Comparison of ENCODE assay signal across 19 cellular contexts in the genomic region with DNA sequence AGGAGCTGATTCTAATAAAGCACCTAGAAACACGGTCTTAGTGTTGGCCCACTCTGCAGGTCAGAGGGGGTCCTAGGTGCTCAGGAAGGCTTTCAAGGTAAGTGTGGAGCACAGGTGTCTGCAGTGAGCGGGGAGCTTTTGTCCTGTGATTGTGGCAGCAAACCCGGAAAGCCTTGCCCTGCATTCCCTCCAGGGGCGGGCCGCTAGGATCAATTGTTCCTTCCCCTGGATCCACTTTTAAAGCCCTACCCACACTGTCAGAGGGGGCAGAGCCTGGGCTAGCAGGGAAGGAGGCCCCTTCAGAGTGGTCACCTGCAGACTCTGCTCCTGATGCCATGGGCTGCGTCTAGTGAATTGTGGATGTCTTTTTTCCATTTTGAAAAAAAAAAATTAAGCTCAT.
A peak's percentile ranks its signal among the peaks of the same experiment; 100 is the strongest.
DNase-seq lines count a peak whose midpoint lies in the region; ATAC-seq, FAIRE-seq and TF ChIP-seq lines count a peak whose summit lies in the region.
"Had no signal": no experiment of that assay in that cellular context is flagged by ENCODE, and none has a peak within 500 bp of the region (broad histone marks: within the 10 kb centered on the region; RNA-seq: fewer than 3 reads in every experiment).

No MANE protein-coding gene starts in this region.

- FAIRE-seq in GM12891 (lab: Jason Lieb, UNC): no peak
- FAIRE-seq: HepG2, RCC 7860 had no signal

- H3K27me3 ChIP-seq in hepatocyte (no peaks in the 10 kb centered on the region), aorta (ENCODE audit: control insufficient read depth in 1 of 2, insufficient read depth in 2 of 2, low read length in 1 of 2) (no peaks in the 10 kb centered on the region)
- H3K27me3 ChIP-seq: BLaER1 treated with 17β-estradiol and CSF1 and Interleukin-3, amounts not matched to agents 10 nM and 100 nM had no signal

- 72% methylated on average over 6 of the region's 6 CpGs for WGBS in hepatocyte (ENCODE audit: low lambda C conversion rate, missing lambda C conversion rate)
- 94% methylated on average over 6 of the region's 6 CpGs for WGBS in aorta, 2 donors

- H2AFZ ChIP-seq in hepatocyte: no peak overlapping the region

- H3K4me3 ChIP-seq in hepatocyte (no peak overlapping the region), mucosa of descending colon (no peak overlapping the region), aorta (ENCODE audit: low read length in 2 of 2) (no peak overlapping the region)
- H3K4me3 ChIP-seq: BLaER1 treated with 17β-estradiol and CSF1 and Interleukin-3, amounts not matched to agents 10 nM and 100 nM had no signal

- no peaks in the 10 kb centered on the region for H3K9me3 ChIP-seq in hepatocyte (ENCODE audit: low read depth)
- H3K9me3 ChIP-seq in mucosa of descending colon: no peaks in the 10 kb centered on the region
- no peaks in the 10 kb centered on the region for H3K9me3 ChIP-seq in aorta (ENCODE audit: control insufficient read depth, low read length)

- peaks cover 12% of the 10 kb centered on the region for H3K4me1 ChIP-seq in hepatocyte (ENCODE audit: insufficient read depth)
- peaks cover 13% of the 10 kb centered on the region for H3K4me1 ChIP-seq in mucosa of descending colon (ENCODE audit: low read depth)
- H3K4me1 ChIP-seq in aorta (ENCODE audit: control insufficient read depth in 1 of 2, insufficient read depth in 2 of 2, low read length in 2 of 2): no peaks in the 10 kb centered on the region

- no peak for TF ChIP-seq CTCF in hepatocyte (IDR thresholded peaks at IDR 0.05; ENCODE audit: poor library complexity)
- TF ChIP-seq CTCF in mucosa of descending colon (IDR thresholded peaks at IDR 0.05): no peak

- H3K27ac ChIP-seq in hepatocyte (peak overlapping the region; percentile 54), aorta (ENCODE audit: low read depth in 1 of 2, low read length in 2 of 2) (no peak overlapping the region)
- H3K27ac ChIP-seq: BLaER1 treated with 17β-estradiol and CSF1 and Interleukin-3, amounts not matched to agents 10 nM and 100 nM had no signal

- intact Hi-C loops in mucosa of descending colon (cut with DNase I, micrococcal nuclease): no loop called here
- intact Hi-C loops in aorta (cut with DNase I): loop anchor here in 1 of 2 donors (5.0 kb wide), 1 partner anchor 57 kb away; no protein-coding TSS in a partner anchor

- H3K9me2 ChIP-seq in hepatocyte (replicated peaks; ENCODE audit: insufficient read depth): no peaks in the 10 kb centered on the region

- DNase-seq in HT-29 (ENCODE audit: low spot score) (peak; percentile 77), hepatocyte (ENCODE audit: low spot score) (peak; percentile 46), mucosa of descending colon (peak in 2 of 3 donors; percentile 53 to 59), aorta (peak; percentile 37 to 59), GM12891 (ENCODE audit: insufficient read length, low spot score) (no peak), erythroblast (lab: John Stamatoyannopoulos, UW) (no peak)
- DNase-seq in activated CD4-positive, alpha-beta T cell treated with anti-CD3 and anti-CD28 coated beads, Interleukin-2, amount 50 U/mL, for 4 hours: no peak
- DNase-seq: CD8-positive, alpha-beta memory T cell; DMS79; HFFc6; NCI-H1105 treated with DMSO at 0.1 percent for 48 hours; NCI-H1694 treated with DMSO at 0.1 percent for 48 hours; NCI-H2227 treated with DMSO at 0.1 percent for 48 hours; NCI-H510A treated with DMSO at 0.1 percent for 48 hours; NCI-H774 had no signal

- ATAC-seq in mucosa of descending colon: peak; percentile 64
- ATAC-seq in aorta (ENCODE audit: low FRiP score): no peak
- ATAC-seq: HepG2, Right ventricle myocardium inferior had no signal

- no peak overlapping the region for H3K4me2 ChIP-seq in hepatocyte

- H3K36me3 ChIP-seq in hepatocyte (replicated peaks; ENCODE audit: insufficient read depth, low read depth): no peaks in the 10 kb centered on the region
- H3K36me3 ChIP-seq in mucosa of descending colon (ENCODE audit: low read depth): no peaks in the 10 kb centered on the region
- H3K36me3 ChIP-seq in aorta (ENCODE audit: control insufficient read depth in 1 of 2, insufficient read depth in 2 of 2, low read length in 1 of 2): no peaks in the 10 kb centered on the region

- peaks cover 4% of the 10 kb centered on the region for H3K79me2 ChIP-seq in hepatocyte

- TF ChIP-seq POLR2A in GM12891 (IDR thresholded peaks at IDR 0.05; ENCODE audit: low read depth, low read length): no peak
- TF ChIP-seq POLR2A in erythroblast (IDR thresholded peaks at IDR 0.05; ENCODE audit: low read length): no peak

- no peaks in the 10 kb centered on the region for H4K20me1 ChIP-seq in hepatocyte (ENCODE audit: insufficient read depth, poor library complexity, severe bottlenecking)

TF ChIP-seq in GM12891, 5 proteins besides CTCF, POLR2A, EP300 and RAD21:
- TF ChIP-seq TAF1 (IDR thresholded peaks at IDR 0.05; ENCODE audit: low read depth, low read length) (no peak), POLR2AphosphoS5 (IDR thresholded peaks at IDR 0.05; ENCODE audit: low read depth, low read length) (no peak), SPI1 (IDR thresholded peaks at IDR 0.05; ENCODE audit: low read depth, low read length) (no peak), PAX5 (IDR thresholded peaks at IDR 0.05; ENCODE audit: insufficient read depth, low read length, severe bottlenecking) (no peak), POU2F2 (IDR thresholded peaks at IDR 0.05; ENCODE audit: low read depth, low read length) (no peak)
TF ChIP-seq in GM12891: peak in this region for 0.

Comparison
In these comparisons a context has a peak if more than half of its experiments do, and no peak if none do; other contexts are left out.
1. DNase-seq: peak in HT-29 (single experiment), hepatocyte (single experiment), mucosa of descending colon (2 of 3) and aorta (2 of 2); none in GM12891 (single experiment), activated CD4-positive, alpha-beta T cell treated with anti-CD3 and anti-CD28 coated beads, Interleukin-2, amount 50 U/mL, for 4 hours (0 of 2) and erythroblast (0 of 2).